In the genomic region with DNA sequence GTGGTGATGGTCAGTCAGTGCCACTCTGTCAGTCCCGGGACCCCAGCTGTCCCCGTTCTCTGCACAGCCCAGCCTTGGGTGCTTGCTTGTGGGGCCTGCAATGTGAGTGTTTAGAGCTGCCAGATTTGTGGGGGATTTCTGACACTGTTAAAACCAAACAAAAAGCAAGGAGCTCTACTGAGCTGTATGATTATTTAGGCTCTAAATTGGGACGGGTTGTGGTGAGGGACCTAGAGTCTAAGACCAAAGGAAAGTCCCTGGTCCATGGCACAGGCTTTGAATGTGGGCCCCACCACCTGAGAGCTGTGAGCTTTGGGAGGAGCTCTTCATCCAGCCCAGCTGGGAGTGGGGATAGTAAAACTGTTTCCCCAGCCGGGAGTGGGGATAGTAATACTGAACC, we compare ENCODE assay signal across 15 cellular contexts.
DNase-seq lines count a peak whose midpoint lies in the region; ATAC-seq and TF ChIP-seq lines count a peak whose summit lies in the region.
"Had no signal": no experiment of that assay in that cellular context is flagged by ENCODE, and none has a peak within 500 bp of the region (broad histone marks: within the 10 kb centered on the region; RNA-seq: fewer than 3 reads in every experiment).

No MANE protein-coding gene starts in this region.

- no peak overlapping the region for H2BK20ac ChIP-seq in IMR-90 (ENCODE audit: low read depth, low read length)

- TF ChIP-seq CTCF in IMR-90 (conservative IDR thresholded peaks at IDR 0.05; ENCODE audit: low read depth, low read length) (no peak), smooth muscle cell (IDR thresholded peaks at IDR 0.05; ENCODE audit: borderline replicate concordance, insufficient read depth, poor library complexity, severe bottlenecking) (no peak)

- H3K79me2 ChIP-seq in smooth muscle cell (ENCODE audit: low read depth): peaks cover 100% of the 10 kb centered on the region

- peak overlapping the region; percentile 0; the same call in 1 of the 2 replicates for H4K5ac ChIP-seq in IMR-90 (ENCODE audit: low read depth, low read length)

- no peak overlapping the region; the same call in 1 of the 2 replicates for H3K14ac ChIP-seq in IMR-90 (replicated peaks; ENCODE audit: low read depth, low read length)
- no peak overlapping the region for H3K14ac ChIP-seq in mesenchymal stem cell (ENCODE audit: low read length in 2 of 2)

- H2BK120ac ChIP-seq in IMR-90 (ENCODE audit: low read depth, low read length) (no peak overlapping the region), mesenchymal stem cell (ENCODE audit: low read depth, low read length) (no peak overlapping the region)

- H4K91ac ChIP-seq in IMR-90 (ENCODE audit: insufficient read depth, low read depth, low read length) (no peak overlapping the region; the same call in 1 of the 2 replicates), mesenchymal stem cell (ENCODE audit: low read length) (no peak overlapping the region)

- no peak overlapping the region for H3K56ac ChIP-seq in IMR-90 (ENCODE audit: extremely low read depth, insufficient read depth, low read length)

- no peak overlapping the region for H2BK5ac ChIP-seq in IMR-90 (ENCODE audit: low read depth, low read length, poor library complexity, severe bottlenecking)
- H2BK5ac ChIP-seq in mesenchymal stem cell (ENCODE audit: low read depth, low read length, poor library complexity, severe bottlenecking): no peak overlapping the region

- intact Hi-C loops in IMR-90 (cut with micrococcal nuclease): no loop called here

- H4K8ac ChIP-seq in IMR-90 (ENCODE audit: low read depth in 2 of 2, low read length in 2 of 2): peak overlapping the region in 1 of 2 experiments; percentile 56; a peak in 2 of 4 replicates
- no peak overlapping the region for H4K8ac ChIP-seq in mesenchymal stem cell (ENCODE audit: low read length)

- no peak overlapping the region for H3K18ac ChIP-seq in IMR-90 (ENCODE audit: low read depth, low read length)
- peak overlapping the region in 1 of 2 experiments; percentile 4 for H3K18ac ChIP-seq in mesenchymal stem cell (ENCODE audit: low read depth in 1 of 2, low read length in 2 of 2)

- no peak overlapping the region for H2BK15ac ChIP-seq in IMR-90 (ENCODE audit: low read depth, low read length)
- H2BK15ac ChIP-seq in mesenchymal stem cell (ENCODE audit: low read depth, poor library complexity, severe bottlenecking): no peak overlapping the region

- H3F3A ChIP-seq in smooth muscle cell (ENCODE audit: low read depth): peaks cover 27% of the 10 kb centered on the region

- no peaks in the 10 kb centered on the region for H3K27me3 ChIP-seq in IMR-90 (ENCODE audit: control insufficient read depth, insufficient read depth, low read length)
- H3K27me3 ChIP-seq in smooth muscle cell (ENCODE audit: low read depth): no peaks in the 10 kb centered on the region
- H3K27me3 ChIP-seq in mesenchymal stem cell (ENCODE audit: control insufficient read depth in 1 of 2, insufficient read depth in 1 of 2, low read length in 2 of 2): no peaks in the 10 kb centered on the region
- H3K27me3 ChIP-seq: ascending aorta, MG63 had no signal

- H3K4me1 ChIP-seq in IMR-90 (ENCODE audit: control insufficient read depth, insufficient read depth, low read length) (peaks cover 31% of the 10 kb centered on the region), smooth muscle cell (ENCODE audit: low read depth) (peaks cover 60% of the 10 kb centered on the region), mesenchymal stem cell (ENCODE audit: control insufficient read depth, insufficient read depth, low read depth, low read length) (peaks cover 14% of the 10 kb centered on the region)
- H3K4me1 ChIP-seq: ascending aorta had no signal

- H3K9ac ChIP-seq in IMR-90 (ENCODE audit: low read depth, low read length) (no peak overlapping the region), smooth muscle cell (ENCODE audit: low read depth) (peak overlapping the region; percentile 48), mesenchymal stem cell (ENCODE audit: low read length) (no peak overlapping the region)

- H3K79me1 ChIP-seq in IMR-90 (ENCODE audit: low read depth in 1 of 2, low read length in 2 of 2): peaks cover 26 to 91% of the 10 kb centered on the region in 2 experiments
- peaks cover 51% of the 10 kb centered on the region for H3K79me1 ChIP-seq in mesenchymal stem cell (replicated peaks; ENCODE audit: low read length, poor library complexity, severe bottlenecking)

- H3K4me3 ChIP-seq in IMR-90 (ENCODE audit: insufficient read depth, low read depth, low read length) (no peak overlapping the region), smooth muscle cell (no peak overlapping the region), mesenchymal stem cell (ENCODE audit: insufficient read depth in 1 of 2, low read depth in 1 of 2, low read length in 2 of 2) (no peak overlapping the region)
- H3K4me3 ChIP-seq: ascending aorta, MG63 had no signal

- TF ChIP-seq POLR2A in IMR-90 (IDR thresholded peaks at IDR 0.05; ENCODE audit: low read depth, low read length): no peak

- H4K20me1 ChIP-seq in IMR-90 (ENCODE audit: insufficient read depth, low read length) (peaks cover 59% of the 10 kb centered on the region), smooth muscle cell (ENCODE audit: low read depth) (peaks cover 100% of the 10 kb centered on the region)

- H3K4me2 ChIP-seq in IMR-90 (ENCODE audit: low read depth, low read length): no peak overlapping the region; the same call in 1 of the 2 replicates
- H3K4me2 ChIP-seq in smooth muscle cell: peak overlapping the region; percentile 70
- H3K4me2 ChIP-seq in mesenchymal stem cell (ENCODE audit: low read length, poor library complexity, severe bottlenecking): no peak overlapping the region

- H3K9me3 ChIP-seq in IMR-90 (ENCODE audit: control insufficient read depth, insufficient read depth, low read length) (no peaks in the 10 kb centered on the region), smooth muscle cell (replicated peaks; ENCODE audit: low read depth) (no peaks in the 10 kb centered on the region), mesenchymal stem cell (ENCODE audit: control insufficient read depth, low read length) (no peaks in the 10 kb centered on the region)
- H3K9me3 ChIP-seq: ascending aorta, MG63 had no signal

- no peak overlapping the region for H2BK12ac ChIP-seq in mesenchymal stem cell (ENCODE audit: low read length in 2 of 2)

- peak overlapping the region; percentile 30 for H3K4ac ChIP-seq in IMR-90 (ENCODE audit: low read depth, low read length)
- H3K4ac ChIP-seq in mesenchymal stem cell (ENCODE audit: low read depth in 1 of 2, low read length in 2 of 2): no peak overlapping the region

- BruUV-seq in IMR-90 (replicated peaks; lab: Mats Ljungman, UMichigan): no TSS peak

- peak overlapping the region; percentile 61 for H2AFZ ChIP-seq in IMR-90 (replicated peaks; ENCODE audit: low read length, poor library complexity)
- H2AFZ ChIP-seq in smooth muscle cell (ENCODE audit: low read depth): no peak overlapping the region
- H2AFZ ChIP-seq in mesenchymal stem cell (ENCODE audit: low read depth, low read length): no peak overlapping the region

- peaks cover 34% of the 10 kb centered on the region for H3K9me1 ChIP-seq in IMR-90 (ENCODE audit: insufficient read depth, low read length)

- in situ Hi-C loops in IMR-90 (cut with MboI; ENCODE audit: low sequenced_read_pairs): no loop called here

- H3K27ac ChIP-seq in IMR-90 (ENCODE audit: insufficient read depth, low read length): no peak overlapping the region; the same call in 1 of the 2 replicates
- peak overlapping the region; percentile 63 for H3K27ac ChIP-seq in smooth muscle cell (ENCODE audit: low read depth)
- no peak overlapping the region for H3K27ac ChIP-seq in mesenchymal stem cell (ENCODE audit: low read length, poor library complexity, severe bottlenecking)
- H3K27ac ChIP-seq: ascending aorta had no signal

- ATAC-seq in GM18868 (IDR thresholded peaks at IDR 0.05; ENCODE audit: unreplicated experiment) (peak; percentile 83), GM21786 (IDR thresholded peaks at IDR 0.05; ENCODE audit: unreplicated experiment) (peak; percentile 53), IMR-90 (ENCODE audit: low read depth) (peak; percentile 25)

- no peak for TF ChIP-seq RAD21 in IMR-90 (IDR thresholded peaks at IDR 0.05; ENCODE audit: low read length)

- dilution Hi-C loops in IMR-90 (cut with HindIII; ENCODE audit: low sequenced_read_pairs, unreplicated experiment): no loop called here

- CTCF ChIA-PET in IMR-90 (lab: Yijun Ruan, JAX): no interaction called here

- POLR2A ChIA-PET in IMR-90 (lab: Charles Lee; ENCODE audit: unreplicated experiment): no interaction called here

- H2AK5ac ChIP-seq in IMR-90 (ENCODE audit: low read depth, low read length) (peak overlapping the region; percentile 24; the same call in 1 of the 2 replicates), mesenchymal stem cell (ENCODE audit: low read length, severe bottlenecking) (no peak overlapping the region)

- WGBS in IMR-90 (ENCODE audit: extremely low coverage in 2 of 2, insufficient read length in 1 of 2), 2 experiments: 50% methylated on average over 1 of the region's 4 CpGs; no CpG with 5 or more reads in 1 of the 2 experiments
- WGBS in smooth muscle cell (ENCODE audit: low lambda C conversion rate): 41% methylated on average over 4 of the region's 4 CpGs
- WGBS in mesenchymal stem cell: 77% methylated on average over 4 of the region's 4 CpGs

- H2AK9ac ChIP-seq in IMR-90 (replicated peaks; ENCODE audit: low read depth, low read length, poor library complexity): no peak overlapping the region

- H3K23ac ChIP-seq in IMR-90 (ENCODE audit: low read depth, low read length) (0 out of 2 replicates have a peak overlapping the region, but pooled peaks have one; percentile 51), mesenchymal stem cell (ENCODE audit: low read length in 2 of 2) (no peak overlapping the region)

- H3K36me3 ChIP-seq in IMR-90 (ENCODE audit: control insufficient read depth, insufficient read depth, low read length) (no peaks in the 10 kb centered on the region), smooth muscle cell (ENCODE audit: low read depth) (no peaks in the 10 kb centered on the region), mesenchymal stem cell (ENCODE audit: control insufficient read depth in 1 of 2, insufficient read depth in 2 of 2, low read depth in 1 of 2, low read length in 2 of 2) (peaks cover 0 to 3% of the 10 kb centered on the region in 2 experiments)
- H3K36me3 ChIP-seq: ascending aorta, MG63 had no signal

- DNase-seq in IMR-90 (no peak), smooth muscle cell (lab: John Stamatoyannopoulos, UW; ENCODE audit: unreplicated experiment) (no peak), DMS53 (lab: John Stamatoyannopoulos, UW) (no peak), LoVo (ENCODE audit: low spot score) (no peak), NCI-H146 (lab: John Stamatoyannopoulos, UW) (no peak), mesenchymal stem cell (no peak)
- DNase-seq: activated CD8-positive, alpha-beta memory T cell treated with anti-CD3 and anti-CD28 coated beads, Interleukin-2, amount 50 U/mL, for 48 hours; GOT3; MG63; NCI-H446 treated with DMSO at 0.1 percent for 48 hours; SHP77; stimulated activated naive B cell treated with anti-CD40 and anti-IgM and Interleukin-4, amounts not matched to agents 10 μg/mL and 1 μg/mL and 100 μg/mL, for 72 hours had no signal

TF ChIP-seq in IMR-90, 13 proteins besides CTCF, POLR2A, EP300 and RAD21 (continues in another document):
- no peak for TF ChIP-seq BHLHE40 (IDR thresholded peaks at IDR 0.05; ENCODE audit: low read depth, low read length)

Comparison
In these comparisons a context has a peak if more than half of its experiments do, and no peak if none do; other contexts are left out.
1. ATAC-seq: peak in every context shown above with its lines; median percentile 83 in GM18868; 53 in GM21786; 25 in IMR-90.